Comparison of ENCODE assay signal across 2 cellular contexts in the genomic region with DNA sequence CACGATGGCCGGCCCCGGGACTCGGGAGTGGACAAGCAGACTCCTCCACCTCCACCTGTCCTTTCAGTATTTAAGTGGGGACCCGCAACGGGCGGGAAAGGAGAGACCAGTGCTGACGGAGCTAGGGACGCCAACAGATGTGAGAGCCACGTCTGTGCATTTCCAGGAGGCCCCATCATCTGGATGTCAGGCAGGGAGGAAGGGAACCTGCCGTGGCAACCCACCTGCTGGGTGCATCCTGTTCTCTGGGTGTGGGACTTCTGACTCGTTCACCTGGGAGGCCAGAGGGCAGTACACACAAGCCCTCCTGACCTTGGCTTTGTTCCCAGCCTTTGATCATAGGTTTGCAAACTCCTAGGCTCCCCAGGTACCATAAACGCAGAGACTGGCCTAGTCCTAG.
TF ChIP-seq lines count a peak whose summit lies in the region.

No MANE protein-coding gene starts in this region.

TF ChIP-seq in HCT116, 20 proteins besides CTCF, POLR2A, EP300 and RAD21:
- TF ChIP-seq SP1 (IDR thresholded peaks at IDR 0.05; ENCODE audit: low read depth) (no peak), TCF7L2 (IDR thresholded peaks at IDR 0.05; ENCODE audit: borderline replicate concordance, extremely low read depth, insufficient read depth, insufficient read length) (peak; percentile 21)

TF ChIP-seq in H1, 55 proteins besides CTCF, POLR2A, EP300 and RAD21:
- TF ChIP-seq BCL11A (IDR thresholded peaks at IDR 0.05; ENCODE audit: low read depth in 2 of 2, low read length in 2 of 2) (no peak), TBP (IDR thresholded peaks at IDR 0.05; ENCODE audit: low read depth, low read length) (no peak), ZNF274 (IDR thresholded peaks at IDR 0.05; ENCODE audit: borderline replicate concordance, extremely low read depth, low read length) (no peak), SP1 (IDR thresholded peaks at IDR 0.05; ENCODE audit: low read depth, low read length) (no peak), HDAC2 (IDR thresholded peaks at IDR 0.05; ENCODE audit: borderline replicate concordance in 1 of 2, low read depth in 2 of 2, low read length in 2 of 2) (no peak), CHD1 (IDR thresholded peaks at IDR 0.05; ENCODE audit: low read depth, low read length) (no peak)
